Comparison of ENCODE assay signal across 1 cellular context in genomic region chr3:138862924-138863775, GRCh38.
TF ChIP-seq lines count a peak whose summit lies in the region.

No MANE protein-coding gene starts in this region.

TF ChIP-seq in HepG2, 621 proteins besides CTCF, POLR2A, EP300 and RAD21 (continued from another document and continues in another):
- TF ChIP-seq ZBTB40 (IDR thresholded peaks at IDR 0.05) (peak; percentile 63), ZBTB40 (CRISPR knock-in tag; IDR thresholded peaks at IDR 0.05) (peak; percentile 97), ZNF343 (CRISPR knock-in tag; IDR thresholded peaks at IDR 0.05) (peak; percentile 56), ELF1 (CRISPR knock-in tag; IDR thresholded peaks at IDR 0.05) (peak; percentile 40; the same call in 1 of the 2 replicates), ZNF672 (CRISPR knock-in tag; IDR thresholded peaks at IDR 0.05) (no peak), KAT2B (IDR thresholded peaks at IDR 0.05; ENCODE audit: borderline replicate concordance, low read depth, low read length) (no peak), JDP2 (CRISPR knock-in tag; IDR thresholded peaks at IDR 0.05; ENCODE audit: borderline replicate concordance) (no peak), SOX5 (CRISPR knock-in tag; IDR thresholded peaks at IDR 0.05; ENCODE audit: borderline replicate concordance) (peak; percentile 86), ZNF776 (CRISPR knock-in tag; IDR thresholded peaks at IDR 0.05) (peak; percentile 78; the same call in 1 of the 2 replicates), PREB (CRISPR knock-in tag; IDR thresholded peaks at IDR 0.05) (no peak), YEATS4 (CRISPR knock-in tag; IDR thresholded peaks at IDR 0.05; ENCODE audit: borderline replicate concordance) (peak; percentile 67; the same call in 1 of the 2 replicates), ONECUT2 (CRISPR knock-in tag; IDR thresholded peaks at IDR 0.05) (0 out of 2 replicates have a peak, but pooled peaks have one; percentile 41), ZNF549 (CRISPR knock-in tag; IDR thresholded peaks at IDR 0.05) (no peak), ZNF3 (CRISPR knock-in tag; IDR thresholded peaks at IDR 0.05) (no peak), MIXL1 (CRISPR knock-in tag; IDR thresholded peaks at IDR 0.05) (no peak), SP140L (CRISPR knock-in tag; IDR thresholded peaks at IDR 0.05; ENCODE audit: borderline replicate concordance) (peak; percentile 73; the same call in 1 of the 2 replicates), ARHGAP35 (CRISPR knock-in tag; IDR thresholded peaks at IDR 0.05; ENCODE audit: borderline replicate concordance) (no peak), ZNF431 (CRISPR knock-in tag; IDR thresholded peaks at IDR 0.05; ENCODE audit: borderline replicate concordance, low read depth) (peak; percentile 94), PAX8 (CRISPR knock-in tag; IDR thresholded peaks at IDR 0.05; ENCODE audit: borderline replicate concordance) (no peak), CAMTA2 (CRISPR knock-in tag; IDR thresholded peaks at IDR 0.05; ENCODE audit: borderline replicate concordance) (no peak), ZNF709 (CRISPR knock-in tag; IDR thresholded peaks at IDR 0.05) (no peak), NBN (conservative IDR thresholded peaks at IDR 0.05) (no peak), ZNF570 (CRISPR knock-in tag; IDR thresholded peaks at IDR 0.05; ENCODE audit: borderline replicate concordance) (no peak; the same call in 1 of the 2 replicates), ZNF556 (CRISPR knock-in tag; IDR thresholded peaks at IDR 0.05; ENCODE audit: borderline replicate concordance) (peak; percentile 85; the same call in 1 of the 2 replicates), ZNF772 (CRISPR knock-in tag; IDR thresholded peaks at IDR 0.05) (peak; percentile 31; the same call in 1 of the 2 replicates), ZBTB1 (CRISPR knock-in tag; IDR thresholded peaks at IDR 0.05; ENCODE audit: borderline replicate concordance) (no peak), ZNF460 (CRISPR knock-in tag; IDR thresholded peaks at IDR 0.05; ENCODE audit: borderline replicate concordance) (no peak), SMC3 (IDR thresholded peaks at IDR 0.05; ENCODE audit: low read length) (0 out of 2 replicates have a peak, but pooled peaks have one; percentile 10), EZH2 (conservative IDR thresholded peaks at IDR 0.05; ENCODE audit: low read depth, low read length) (no peak), TEAD2 (CRISPR knock-in tag; IDR thresholded peaks at IDR 0.05) (no peak), ZNF569 (CRISPR knock-in tag; IDR thresholded peaks at IDR 0.05; ENCODE audit: borderline replicate concordance) (0 out of 2 replicates have a peak, but pooled peaks have one; percentile 60), ZNF30 (CRISPR knock-in tag; IDR thresholded peaks at IDR 0.05) (no peak), FLYWCH1 (CRISPR knock-in tag; IDR thresholded peaks at IDR 0.05) (no peak), ZBTB21 (CRISPR knock-in tag; IDR thresholded peaks at IDR 0.05) (peak; percentile 29; the same call in 1 of the 2 replicates)
- TF ChIP-seq, protein P1, sequence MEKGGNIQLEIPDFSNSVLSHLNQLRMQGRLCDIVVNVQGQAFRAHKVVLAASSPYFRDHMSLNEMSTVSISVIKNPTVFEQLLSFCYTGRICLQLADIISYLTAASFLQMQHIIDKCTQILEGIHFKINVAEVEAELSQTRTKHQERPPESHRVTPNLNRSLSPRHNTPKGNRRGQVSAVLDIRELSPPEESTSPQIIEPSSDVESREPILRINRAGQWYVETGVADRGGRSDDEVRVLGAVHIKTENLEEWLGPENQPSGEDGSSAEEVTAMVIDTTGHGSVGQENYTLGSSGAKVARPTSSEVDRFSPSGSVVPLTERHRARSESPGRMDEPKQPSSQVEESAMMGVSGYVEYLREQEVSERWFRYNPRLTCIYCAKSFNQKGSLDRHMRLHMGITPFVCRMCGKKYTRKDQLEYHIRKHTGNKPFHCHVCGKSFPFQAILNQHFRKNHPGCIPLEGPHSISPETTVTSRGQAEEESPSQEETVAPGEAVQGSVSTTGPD (CRISPR knock-in tag; IDR thresholded peaks at IDR 0.05): no peak; the same call in none of the 2 replicates
- TF ChIP-seq, protein P2, sequence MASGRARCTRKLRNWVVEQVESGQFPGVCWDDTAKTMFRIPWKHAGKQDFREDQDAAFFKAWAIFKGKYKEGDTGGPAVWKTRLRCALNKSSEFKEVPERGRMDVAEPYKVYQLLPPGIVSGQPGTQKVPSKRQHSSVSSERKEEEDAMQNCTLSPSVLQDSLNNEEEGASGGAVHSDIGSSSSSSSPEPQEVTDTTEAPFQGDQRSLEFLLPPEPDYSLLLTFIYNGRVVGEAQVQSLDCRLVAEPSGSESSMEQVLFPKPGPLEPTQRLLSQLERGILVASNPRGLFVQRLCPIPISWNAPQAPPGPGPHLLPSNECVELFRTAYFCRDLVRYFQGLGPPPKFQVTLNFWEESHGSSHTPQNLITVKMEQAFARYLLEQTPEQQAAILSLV (CRISPR knock-in tag; IDR thresholded peaks at IDR 0.05; ENCODE audit: borderline replicate concordance): peak; percentile 61; the same call in 1 of the 2 replicates
- TF ChIP-seq, protein P3, sequence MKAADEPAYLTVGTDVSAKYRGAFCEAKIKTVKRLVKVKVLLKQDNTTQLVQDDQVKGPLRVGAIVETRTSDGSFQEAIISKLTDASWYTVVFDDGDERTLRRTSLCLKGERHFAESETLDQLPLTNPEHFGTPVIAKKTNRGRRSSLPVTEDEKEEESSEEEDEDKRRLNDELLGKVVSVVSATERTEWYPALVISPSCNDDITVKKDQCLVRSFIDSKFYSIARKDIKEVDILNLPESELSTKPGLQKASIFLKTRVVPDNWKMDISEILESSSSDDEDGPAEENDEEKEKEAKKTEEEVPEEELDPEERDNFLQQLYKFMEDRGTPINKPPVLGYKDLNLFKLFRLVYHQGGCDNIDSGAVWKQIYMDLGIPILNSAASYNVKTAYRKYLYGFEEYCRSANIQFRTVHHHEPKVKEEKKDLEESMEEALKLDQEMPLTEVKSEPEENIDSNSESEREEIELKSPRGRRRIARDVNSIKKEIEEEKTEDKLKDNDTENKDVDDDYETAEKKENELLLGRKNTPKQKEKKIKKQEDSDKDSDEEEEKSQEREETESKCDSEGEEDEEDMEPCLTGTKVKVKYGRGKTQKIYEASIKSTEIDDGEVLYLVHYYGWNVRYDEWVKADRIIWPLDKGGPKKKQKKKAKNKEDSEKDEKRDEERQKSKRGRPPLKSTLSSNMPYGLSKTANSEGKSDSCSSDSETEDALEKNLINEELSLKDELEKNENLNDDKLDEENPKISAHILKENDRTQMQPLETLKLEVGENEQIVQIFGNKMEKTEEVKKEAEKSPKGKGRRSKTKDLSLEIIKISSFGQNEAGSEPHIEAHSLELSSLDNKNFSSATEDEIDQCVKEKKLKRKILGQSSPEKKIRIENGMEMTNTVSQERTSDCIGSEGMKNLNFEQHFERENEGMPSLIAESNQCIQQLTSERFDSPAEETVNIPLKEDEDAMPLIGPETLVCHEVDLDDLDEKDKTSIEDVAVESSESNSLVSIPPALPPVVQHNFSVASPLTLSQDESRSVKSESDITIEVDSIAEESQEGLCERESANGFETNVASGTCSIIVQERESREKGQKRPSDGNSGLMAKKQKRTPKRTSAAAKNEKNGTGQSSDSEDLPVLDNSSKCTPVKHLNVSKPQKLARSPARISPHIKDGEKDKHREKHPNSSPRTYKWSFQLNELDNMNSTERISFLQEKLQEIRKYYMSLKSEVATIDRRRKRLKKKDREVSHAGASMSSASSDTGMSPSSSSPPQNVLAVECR (CRISPR knock-in tag; IDR thresholded peaks at IDR 0.05; ENCODE audit: borderline replicate concordance): peak; percentile 67; the same call in 1 of the 2 replicates
- TF ChIP-seq, protein P4, sequence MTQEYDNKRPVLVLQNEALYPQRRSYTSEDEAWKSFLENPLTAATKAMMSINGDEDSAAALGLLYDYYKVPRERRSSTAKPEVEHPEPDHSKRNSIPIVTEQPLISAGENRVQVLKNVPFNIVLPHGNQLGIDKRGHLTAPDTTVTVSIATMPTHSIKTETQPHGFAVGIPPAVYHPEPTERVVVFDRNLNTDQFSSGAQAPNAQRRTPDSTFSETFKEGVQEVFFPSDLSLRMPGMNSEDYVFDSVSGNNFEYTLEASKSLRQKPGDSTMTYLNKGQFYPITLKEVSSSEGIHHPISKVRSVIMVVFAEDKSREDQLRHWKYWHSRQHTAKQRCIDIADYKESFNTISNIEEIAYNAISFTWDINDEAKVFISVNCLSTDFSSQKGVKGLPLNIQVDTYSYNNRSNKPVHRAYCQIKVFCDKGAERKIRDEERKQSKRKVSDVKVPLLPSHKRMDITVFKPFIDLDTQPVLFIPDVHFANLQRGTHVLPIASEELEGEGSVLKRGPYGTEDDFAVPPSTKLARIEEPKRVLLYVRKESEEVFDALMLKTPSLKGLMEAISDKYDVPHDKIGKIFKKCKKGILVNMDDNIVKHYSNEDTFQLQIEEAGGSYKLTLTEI (CRISPR knock-in tag; conservative IDR thresholded peaks at IDR 0.05): no peak
